ENCODE assay signal across 15 cellular contexts in the genomic region with DNA sequence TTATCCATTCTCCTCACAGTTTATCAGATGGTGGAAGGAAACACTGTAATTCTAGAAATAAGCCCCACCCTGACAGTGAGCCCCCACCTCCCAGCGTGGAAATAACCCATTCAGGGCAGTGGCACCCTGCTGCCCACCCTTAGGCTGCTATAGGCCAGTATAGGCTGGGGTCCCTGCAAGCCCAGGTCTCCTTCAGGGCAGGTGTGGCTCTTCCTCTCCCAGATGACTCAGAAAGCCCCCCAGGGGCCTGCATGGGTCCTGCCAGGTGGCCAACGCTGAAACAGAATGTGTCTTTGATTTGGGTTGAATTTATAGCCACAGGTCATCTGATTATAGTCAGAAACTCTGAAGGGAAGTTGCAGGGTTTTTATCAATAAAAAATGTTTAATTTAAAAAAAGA.
DNase-seq lines count a peak whose midpoint lies in the region; ATAC-seq and TF ChIP-seq lines count a peak whose summit lies in the region.
"Had no signal": no experiment of that assay in that cellular context is flagged by ENCODE, and none has a peak within 500 bp of the region (broad histone marks: within the 10 kb centered on the region; RNA-seq: fewer than 3 reads in every experiment).

No MANE protein-coding gene starts in this region.

- H3K27ac Mint-ChIP-seq in osteocyte (ENCODE audit: unreplicated experiment): peak overlapping the region; percentile 82

- H3K9me3 Mint-ChIP-seq in osteocyte (ENCODE audit: unreplicated experiment): no peaks in the 10 kb centered on the region

- no peaks in the 10 kb centered on the region for H3K27me3 Mint-ChIP-seq in osteocyte (ENCODE audit: unreplicated experiment)

- H3K36me3 Mint-ChIP-seq in osteocyte (ENCODE audit: unreplicated experiment): peaks cover 2% of the 10 kb centered on the region

- no peak for ATAC-seq in GM19023 (IDR thresholded peaks at IDR 0.05; ENCODE audit: unreplicated experiment)

- TF ChIP-seq CTCF in WERI-Rb-1 (IDR thresholded peaks at IDR 0.05; ENCODE audit: low read depth, low read length): no peak
- no peak for TF ChIP-seq CTCF in osteocyte (IDR thresholded peaks at IDR 0.05)
- no peak for TF ChIP-seq CTCF in coronary artery (IDR thresholded peaks at IDR 0.05)

- H3K27me3 ChIP-seq in WERI-Rb-1 (ENCODE audit: insufficient read depth, low read depth, severe bottlenecking): no peaks in the 10 kb centered on the region

- no peak overlapping the region for H3K4me3 Mint-ChIP-seq in osteocyte (ENCODE audit: unreplicated experiment)

- peaks cover 91% of the 10 kb centered on the region for H3K4me1 Mint-ChIP-seq in osteocyte (ENCODE audit: unreplicated experiment)

- DNase-seq in activated effector memory CD4-positive, alpha-beta T cell treated with anti-CD3 and anti-CD28 coated beads, Interleukin-2, amount 50 U/mL, for 16 hours: peak; percentile 24
- DNase-seq in activated effector memory CD4-positive, alpha-beta T cell treated with Interleukin-2 at 50 U/mL for 16 hours: no peak
- DNase-seq in WERI-Rb-1 (no peak), osteocyte (ENCODE audit: extremely low spot score, unreplicated experiment) (no peak), NCI-H1930 (lab: John Stamatoyannopoulos, UW) (no peak), coronary artery (ENCODE audit: low spot score) (no peak)
- DNase-seq: C1 segment of cervical spinal cord, MV-4-11, NCI-H187, NCI-H2171, NCI-H526, SHP77 had no signal

- H3K9me3 ChIP-seq in WERI-Rb-1 (ENCODE audit: severe bottlenecking): no peaks in the 10 kb centered on the region

- H3K27ac ChIP-seq in WERI-Rb-1 (peak overlapping the region; percentile 68), coronary artery (no peak overlapping the region)
- H3K27ac ChIP-seq: KMS-11, SK-N-MC had no signal

- H3K36me3 ChIP-seq in WERI-Rb-1: no peaks in the 10 kb centered on the region

- H3K4me3 ChIP-seq in WERI-Rb-1 (ENCODE audit: low read depth, low read length) (no peak overlapping the region), coronary artery (no peak overlapping the region)
- H3K4me3 ChIP-seq: SK-N-MC had no signal
